Comparison of ENCODE assay signal across 9 cellular contexts in the genomic region with DNA sequence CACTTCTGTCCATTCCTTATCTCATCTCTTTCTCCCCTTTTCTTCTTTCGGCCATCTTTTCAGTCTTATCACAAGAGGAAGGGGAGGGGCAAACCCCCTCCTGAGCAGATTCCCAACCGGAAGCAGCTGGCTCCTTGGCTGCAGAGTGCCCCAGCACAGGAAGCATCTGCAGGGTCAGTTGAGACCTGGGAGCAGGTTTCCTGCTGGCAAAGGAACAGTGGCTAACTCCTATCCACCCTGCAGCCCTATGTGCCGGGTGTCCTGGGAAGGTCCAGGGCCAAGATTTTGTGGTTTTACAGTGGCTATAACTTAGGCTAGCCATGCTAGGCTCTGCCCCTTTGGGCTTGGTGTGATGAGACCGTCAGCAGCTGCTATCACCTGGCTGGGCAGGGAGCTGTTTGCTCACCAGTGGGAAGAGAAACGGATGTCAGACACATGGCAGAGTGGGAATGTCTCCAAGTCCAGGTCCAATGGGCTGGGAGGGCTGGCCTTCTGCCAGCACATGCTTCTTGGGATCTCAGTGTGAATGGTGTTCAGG. TPM values are rescaled to one million over a fixed set of nuclear protein-coding genes. Genes with fewer than 3 reads are reported as not detected.
DNase-seq lines count a peak whose midpoint lies in the region; ATAC-seq lines count a peak whose summit lies in the region.
"Had no signal": no experiment of that assay in that cellular context is flagged by ENCODE, and none has a peak within 500 bp of the region (broad histone marks: within the 10 kb centered on the region; RNA-seq: fewer than 3 reads in every experiment).

No MANE protein-coding gene starts in this region.

- no peaks in the 10 kb centered on the region for H3K9me3 ChIP-seq in GM23248 (ENCODE audit: low read depth)
- H3K9me3 ChIP-seq: SJSA1 had no signal

- intact Hi-C loops in dendritic cell treated with granulocyte-macrophage colony-stimulating factor and Interleukin-4, amounts not matched to agents 40 ng/mL and 50 ng/mL, for 4 days (cut with micrococcal nuclease) = no loop called here

- peaks cover 19% of the 10 kb centered on the region for H3K4me1 ChIP-seq in GM23248 (ENCODE audit: insufficient read depth)
- H3K4me1 ChIP-seq: SJSA1 had no signal

- no peaks in the 10 kb centered on the region; the same call in 1 of the 2 replicates for H4K20me1 ChIP-seq in GM23248 (ENCODE audit: insufficient read depth)

- H3K4me3 Mint-ChIP-seq in dendritic cell treated with granulocyte-macrophage colony-stimulating factor and Interleukin-4, amounts not matched to agents 40 ng/mL and 50 ng/mL, for 4 days = peak overlapping the region; percentile 50
- peak overlapping the region in 4 of 8 donors; percentile 19 to 62 (median 32) for H3K4me3 Mint-ChIP-seq in naive B cell

- H2AFZ ChIP-seq in GM23248 = no peak overlapping the region

- no peak overlapping the region for H3K4me2 ChIP-seq in GM23248 (ENCODE audit: unreplicated experiment)

- H3K27ac ChIP-seq in GM23248 = peak overlapping the region; percentile 63
- H3K27ac ChIP-seq: SJSA1 had no signal

- peaks cover 95% of the 10 kb centered on the region for H3F3A ChIP-seq in GM23248 (ENCODE audit: insufficient read depth)

- 42 to 44% methylated on average over 5 of the region's 5 CpGs for WGBS in GM23248 (ENCODE audit: low coverage in 1 of 2, low lambda C conversion rate in 2 of 2, missing lambda C conversion rate in 2 of 2), 2 experiments

- in situ Hi-C loops in GM23248 (cut with MboI) = no loop called here

- no peak overlapping the region for H3K9ac ChIP-seq in GM23248

- H3K79me2 ChIP-seq in GM23248 (ENCODE audit: insufficient read depth) = peaks cover 75% of the 10 kb centered on the region

- H3K36me3 Mint-ChIP-seq in dendritic cell treated with granulocyte-macrophage colony-stimulating factor and Interleukin-4, amounts not matched to agents 40 ng/mL and 50 ng/mL, for 4 days (ENCODE audit: low read depth) = peaks cover 99% of the 10 kb centered on the region
- peaks cover 4 to 7% of the 10 kb centered on the region in 2 donors for H3K36me3 Mint-ChIP-seq in naive B cell

- no peaks in the 10 kb centered on the region for H3K9me2 ChIP-seq in GM23248 (ENCODE audit: insufficient read depth)

- H3K27me3 Mint-ChIP-seq in dendritic cell treated with granulocyte-macrophage colony-stimulating factor and Interleukin-4, amounts not matched to agents 40 ng/mL and 50 ng/mL, for 4 days = no peaks in the 10 kb centered on the region
- no peaks in the 10 kb centered on the region for H3K27me3 Mint-ChIP-seq in naive B cell

- ATAC-seq in naive B cell (ENCODE audit: low read depth in 2 of 2) (no peak), HG02938 (IDR thresholded peaks at IDR 0.05; ENCODE audit: unreplicated experiment) (no peak), GM21528 (IDR thresholded peaks at IDR 0.05; ENCODE audit: low FRiP score, unreplicated experiment) (no peak)

- peak overlapping the region; percentile 68 for H3K27ac Mint-ChIP-seq in dendritic cell treated with granulocyte-macrophage colony-stimulating factor and Interleukin-4, amounts not matched to agents 40 ng/mL and 50 ng/mL, for 4 days
- H3K27ac Mint-ChIP-seq in naive B cell = peak overlapping the region in 5 of 6 donors; percentile 89 to 97 (median 93)

- peaks cover 100% of the 10 kb centered on the region for H3K4me1 Mint-ChIP-seq in dendritic cell treated with granulocyte-macrophage colony-stimulating factor and Interleukin-4, amounts not matched to agents 40 ng/mL and 50 ng/mL, for 4 days (ENCODE audit: low read depth)
- peaks cover 55 to 68% (median 66%) of the 10 kb centered on the region in 3 donors for H3K4me1 Mint-ChIP-seq in naive B cell

- H3K36me3 ChIP-seq in GM23248 (ENCODE audit: low read depth) = peaks cover 30% of the 10 kb centered on the region

- H3K4me3 ChIP-seq in GM23248 = no peak overlapping the region
- H3K4me3 ChIP-seq: SJSA1 had no signal

- H3K27me3 ChIP-seq in GM23248 (replicated peaks; ENCODE audit: insufficient read depth) = no peaks in the 10 kb centered on the region
- H3K27me3 ChIP-seq: SJSA1 had no signal

- H3K9me3 Mint-ChIP-seq in dendritic cell treated with granulocyte-macrophage colony-stimulating factor and Interleukin-4, amounts not matched to agents 40 ng/mL and 50 ng/mL, for 4 days = no peaks in the 10 kb centered on the region
- no peaks in the 10 kb centered on the region for H3K9me3 Mint-ChIP-seq in naive B cell

- peak; percentile 36 for DNase-seq in GM23248
- DNase-seq in NCI-H226 = peak; percentile 67
- no peak for DNase-seq in naive B cell
- no peak for DNase-seq in central memory CD4-positive, alpha-beta T cell
- DNase-seq in mucosa of gallbladder (ENCODE audit: low spot score) = no peak

RNA-seq across cellular contexts. Expression of a gene that starts 40.4 kb away (rescaled TPM):
- total RNA-seq in GM23248 (2014; rRNA removed; shearing (Covaris generic)) = 39.1 and 42.8 TPM in 2 replicates
- polyA plus RNA-seq in GM23248 (2016; fragmentation: Nextera tagmentation; extraction: Ambion mirVana) = 9.2 and 9.4 TPM in 2 replicates
- polyA plus RNA-seq in naive B cell (ENCODE audit: low read depth in 6 of 6) = 10 to 100 TPM in 1 of 6 donors, 1 to 10 TPM in 5; 3.6 to 10.4 (median 4.5) TPM
- total RNA-seq in mucosa of gallbladder = 21.8 TPM

Comparison
In these comparisons a context has a peak if more than half of its experiments do, and no peak if none do; other contexts are left out.
1. DNase-seq: peak in GM23248 (single experiment) and NCI-H226 (single experiment); none in naive B cell (single experiment), central memory CD4-positive, alpha-beta T cell (single experiment) and mucosa of gallbladder (single experiment).